ENCODE assay signal across 1 cellular context in the genomic region with DNA sequence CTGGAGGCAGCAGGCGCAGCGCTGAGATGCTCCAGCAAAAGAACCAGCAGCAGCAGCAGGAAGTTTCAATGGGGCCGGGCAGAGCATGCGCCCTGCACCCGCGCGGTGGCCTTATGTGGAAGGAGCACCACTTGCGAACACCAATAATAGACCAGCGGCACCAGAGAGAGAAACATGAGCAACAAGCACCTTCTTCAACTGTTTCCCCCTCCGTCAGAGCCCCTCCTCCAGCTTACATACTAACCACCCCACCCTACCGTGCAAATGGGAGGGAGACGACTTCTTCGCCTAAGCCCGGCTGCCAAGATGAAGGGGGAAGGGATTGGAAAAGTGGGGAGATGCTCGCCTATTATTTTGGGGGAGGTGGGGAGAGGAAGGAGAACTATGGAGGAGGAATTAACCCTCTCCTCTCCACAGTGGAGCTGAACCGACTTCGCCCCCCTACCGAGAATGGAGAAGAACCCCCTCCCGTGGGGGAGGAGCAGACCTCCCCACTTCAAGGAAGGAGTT.
TF ChIP-seq lines count a peak whose summit lies in the region.

No MANE protein-coding gene starts in this region.

TF ChIP-seq in HepG2, 621 proteins besides CTCF, POLR2A, EP300 and RAD21 (continued from another document and continues in another):
- TF ChIP-seq MXD4 (CRISPR knock-in tag; IDR thresholded peaks at IDR 0.05) (peak; percentile 53; the same call in 1 of the 2 replicates), ZNF136 (CRISPR knock-in tag; IDR thresholded peaks at IDR 0.05; ENCODE audit: low read depth) (peak; percentile 43; the same call in 1 of the 2 replicates), LCORL (IDR thresholded peaks at IDR 0.05) (no peak), LCORL (CRISPR knock-in tag; IDR thresholded peaks at IDR 0.05) (0 out of 2 replicates have a peak, but pooled peaks have one; percentile 29), HIVEP1 (CRISPR knock-in tag; IDR thresholded peaks at IDR 0.05) (no peak), PHF21A (CRISPR knock-in tag; IDR thresholded peaks at IDR 0.05) (0 out of 2 replicates have a peak, but pooled peaks have one; percentile 15), KDM2A (CRISPR knock-in tag; IDR thresholded peaks at IDR 0.05; ENCODE audit: borderline replicate concordance, low read depth) (0 out of 2 replicates have a peak, but pooled peaks have one; percentile 44), HOXA9 (CRISPR knock-in tag; IDR thresholded peaks at IDR 0.05; ENCODE audit: borderline replicate concordance) (no peak), PHF20 (CRISPR knock-in tag; IDR thresholded peaks at IDR 0.05) (peak; percentile 27; the same call in 1 of the 2 replicates), FOXJ3 (CRISPR knock-in tag; IDR thresholded peaks at IDR 0.05; ENCODE audit: borderline replicate concordance) (no peak), TCF7 (IDR thresholded peaks at IDR 0.05; ENCODE audit: low read depth) (no peak), ELF1 (CRISPR knock-in tag; IDR thresholded peaks at IDR 0.05) (peak; percentile 34; the same call in 1 of the 2 replicates), ZBTB3 (CRISPR knock-in tag; IDR thresholded peaks at IDR 0.05; ENCODE audit: borderline replicate concordance, low read depth) (0 out of 2 replicates have a peak, but pooled peaks have one; percentile 7), SATB2 (CRISPR knock-in tag; IDR thresholded peaks at IDR 0.05) (no peak), ZNF354B (CRISPR knock-in tag; IDR thresholded peaks at IDR 0.05) (no peak), ONECUT2 (CRISPR knock-in tag; IDR thresholded peaks at IDR 0.05) (no peak), SIN3A (IDR thresholded peaks at IDR 0.05; ENCODE audit: borderline replicate concordance, low read depth, low read length) (peak; percentile 47; the same call in 1 of the 2 replicates), ZNF598 (CRISPR knock-in tag; IDR thresholded peaks at IDR 0.05; ENCODE audit: borderline replicate concordance) (peak; percentile 65; the same call in 1 of the 2 replicates), NR2F6 (IDR thresholded peaks at IDR 0.05) (no peak), NR2F6 (CRISPR knock-in tag; IDR thresholded peaks at IDR 0.05) (0 out of 2 replicates have a peak, but pooled peaks have one; percentile 6), MEF2D (CRISPR knock-in tag; IDR thresholded peaks at IDR 0.05) (peak; percentile 33; the same call in 1 of the 2 replicates), SAP130 (CRISPR knock-in tag; IDR thresholded peaks at IDR 0.05; ENCODE audit: low read depth) (peak; percentile 77), SALL1 (CRISPR knock-in tag; IDR thresholded peaks at IDR 0.05) (peak; percentile 50), KDM5B (CRISPR knock-in tag; IDR thresholded peaks at IDR 0.05; ENCODE audit: borderline replicate concordance) (no peak; the same call in 1 of the 2 replicates), NCOA1 (CRISPR knock-in tag; IDR thresholded peaks at IDR 0.05) (no peak)
- TF ChIP-seq, protein P1, sequence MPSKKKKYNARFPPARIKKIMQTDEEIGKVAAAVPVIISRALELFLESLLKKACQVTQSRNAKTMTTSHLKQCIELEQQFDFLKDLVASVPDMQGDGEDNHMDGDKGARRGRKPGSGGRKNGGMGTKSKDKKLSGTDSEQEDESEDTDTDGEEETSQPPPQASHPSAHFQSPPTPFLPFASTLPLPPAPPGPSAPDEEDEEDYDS (CRISPR knock-in tag; IDR thresholded peaks at IDR 0.05): peak; percentile 84
- TF ChIP-seq, protein P2, sequence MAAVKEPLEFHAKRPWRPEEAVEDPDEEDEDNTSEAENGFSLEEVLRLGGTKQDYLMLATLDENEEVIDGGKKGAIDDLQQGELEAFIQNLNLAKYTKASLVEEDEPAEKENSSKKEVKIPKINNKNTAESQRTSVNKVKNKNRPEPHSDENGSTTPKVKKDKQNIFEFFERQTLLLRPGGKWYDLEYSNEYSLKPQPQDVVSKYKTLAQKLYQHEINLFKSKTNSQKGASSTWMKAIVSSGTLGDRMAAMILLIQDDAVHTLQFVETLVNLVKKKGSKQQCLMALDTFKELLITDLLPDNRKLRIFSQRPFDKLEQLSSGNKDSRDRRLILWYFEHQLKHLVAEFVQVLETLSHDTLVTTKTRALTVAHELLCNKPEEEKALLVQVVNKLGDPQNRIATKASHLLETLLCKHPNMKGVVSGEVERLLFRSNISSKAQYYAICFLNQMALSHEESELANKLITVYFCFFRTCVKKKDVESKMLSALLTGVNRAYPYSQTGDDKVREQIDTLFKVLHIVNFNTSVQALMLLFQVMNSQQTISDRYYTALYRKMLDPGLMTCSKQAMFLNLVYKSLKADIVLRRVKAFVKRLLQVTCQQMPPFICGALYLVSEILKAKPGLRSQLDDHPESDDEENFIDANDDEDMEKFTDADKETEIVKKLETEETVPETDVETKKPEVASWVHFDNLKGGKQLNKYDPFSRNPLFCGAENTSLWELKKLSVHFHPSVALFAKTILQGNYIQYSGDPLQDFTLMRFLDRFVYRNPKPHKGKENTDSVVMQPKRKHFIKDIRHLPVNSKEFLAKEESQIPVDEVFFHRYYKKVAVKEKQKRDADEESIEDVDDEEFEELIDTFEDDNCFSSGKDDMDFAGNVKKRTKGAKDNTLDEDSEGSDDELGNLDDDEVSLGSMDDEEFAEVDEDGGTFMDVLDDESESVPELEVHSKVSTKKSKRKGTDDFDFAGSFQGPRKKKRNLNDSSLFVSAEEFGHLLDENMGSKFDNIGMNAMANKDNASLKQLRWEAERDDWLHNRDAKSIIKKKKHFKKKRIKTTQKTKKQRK (IDR thresholded peaks at IDR 0.05; ENCODE audit: low read length): no peak
- TF ChIP-seq, protein P3, sequence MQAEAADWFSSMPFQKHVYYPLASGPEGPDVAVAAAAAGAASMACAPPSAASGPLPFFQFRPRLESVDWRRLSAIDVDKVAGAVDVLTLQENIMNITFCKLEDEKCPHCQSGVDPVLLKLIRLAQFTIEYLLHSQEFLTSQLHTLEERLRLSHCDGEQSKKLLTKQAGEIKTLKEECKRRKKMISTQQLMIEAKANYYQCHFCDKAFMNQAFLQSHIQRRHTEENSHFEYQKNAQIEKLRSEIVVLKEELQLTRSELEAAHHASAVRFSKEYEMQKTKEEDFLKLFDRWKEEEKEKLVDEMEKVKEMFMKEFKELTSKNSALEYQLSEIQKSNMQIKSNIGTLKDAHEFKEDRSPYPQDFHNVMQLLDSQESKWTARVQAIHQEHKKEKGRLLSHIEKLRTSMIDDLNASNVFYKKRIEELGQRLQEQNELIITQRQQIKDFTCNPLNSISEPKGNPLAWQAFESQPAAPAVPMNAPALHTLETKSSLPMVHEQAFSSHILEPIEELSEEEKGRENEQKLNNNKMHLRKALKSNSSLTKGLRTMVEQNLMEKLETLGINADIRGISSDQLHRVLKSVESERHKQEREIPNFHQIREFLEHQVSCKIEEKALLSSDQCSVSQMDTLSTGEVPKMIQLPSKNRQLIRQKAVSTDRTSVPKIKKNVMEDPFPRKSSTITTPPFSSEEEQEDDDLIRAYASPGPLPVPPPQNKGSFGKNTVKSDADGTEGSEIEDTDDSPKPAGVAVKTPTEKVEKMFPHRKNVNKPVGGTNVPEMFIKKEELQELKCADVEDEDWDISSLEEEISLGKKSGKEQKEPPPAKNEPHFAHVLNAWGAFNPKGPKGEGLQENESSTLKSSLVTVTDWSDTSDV (CRISPR knock-in tag; IDR thresholded peaks at IDR 0.05): no peak
- TF ChIP-seq, protein P4, sequence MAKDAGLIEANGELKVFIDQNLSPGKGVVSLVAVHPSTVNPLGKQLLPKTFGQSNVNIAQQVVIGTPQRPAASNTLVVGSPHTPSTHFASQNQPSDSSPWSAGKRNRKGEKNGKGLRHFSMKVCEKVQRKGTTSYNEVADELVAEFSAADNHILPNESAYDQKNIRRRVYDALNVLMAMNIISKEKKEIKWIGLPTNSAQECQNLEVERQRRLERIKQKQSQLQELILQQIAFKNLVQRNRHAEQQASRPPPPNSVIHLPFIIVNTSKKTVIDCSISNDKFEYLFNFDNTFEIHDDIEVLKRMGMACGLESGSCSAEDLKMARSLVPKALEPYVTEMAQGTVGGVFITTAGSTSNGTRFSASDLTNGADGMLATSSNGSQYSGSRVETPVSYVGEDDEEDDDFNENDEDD (CRISPR knock-in tag; IDR thresholded peaks at IDR 0.05; ENCODE audit: borderline replicate concordance): 0 out of 2 replicates have a peak, but pooled peaks have one; percentile 10
- TF ChIP-seq, protein P5, sequence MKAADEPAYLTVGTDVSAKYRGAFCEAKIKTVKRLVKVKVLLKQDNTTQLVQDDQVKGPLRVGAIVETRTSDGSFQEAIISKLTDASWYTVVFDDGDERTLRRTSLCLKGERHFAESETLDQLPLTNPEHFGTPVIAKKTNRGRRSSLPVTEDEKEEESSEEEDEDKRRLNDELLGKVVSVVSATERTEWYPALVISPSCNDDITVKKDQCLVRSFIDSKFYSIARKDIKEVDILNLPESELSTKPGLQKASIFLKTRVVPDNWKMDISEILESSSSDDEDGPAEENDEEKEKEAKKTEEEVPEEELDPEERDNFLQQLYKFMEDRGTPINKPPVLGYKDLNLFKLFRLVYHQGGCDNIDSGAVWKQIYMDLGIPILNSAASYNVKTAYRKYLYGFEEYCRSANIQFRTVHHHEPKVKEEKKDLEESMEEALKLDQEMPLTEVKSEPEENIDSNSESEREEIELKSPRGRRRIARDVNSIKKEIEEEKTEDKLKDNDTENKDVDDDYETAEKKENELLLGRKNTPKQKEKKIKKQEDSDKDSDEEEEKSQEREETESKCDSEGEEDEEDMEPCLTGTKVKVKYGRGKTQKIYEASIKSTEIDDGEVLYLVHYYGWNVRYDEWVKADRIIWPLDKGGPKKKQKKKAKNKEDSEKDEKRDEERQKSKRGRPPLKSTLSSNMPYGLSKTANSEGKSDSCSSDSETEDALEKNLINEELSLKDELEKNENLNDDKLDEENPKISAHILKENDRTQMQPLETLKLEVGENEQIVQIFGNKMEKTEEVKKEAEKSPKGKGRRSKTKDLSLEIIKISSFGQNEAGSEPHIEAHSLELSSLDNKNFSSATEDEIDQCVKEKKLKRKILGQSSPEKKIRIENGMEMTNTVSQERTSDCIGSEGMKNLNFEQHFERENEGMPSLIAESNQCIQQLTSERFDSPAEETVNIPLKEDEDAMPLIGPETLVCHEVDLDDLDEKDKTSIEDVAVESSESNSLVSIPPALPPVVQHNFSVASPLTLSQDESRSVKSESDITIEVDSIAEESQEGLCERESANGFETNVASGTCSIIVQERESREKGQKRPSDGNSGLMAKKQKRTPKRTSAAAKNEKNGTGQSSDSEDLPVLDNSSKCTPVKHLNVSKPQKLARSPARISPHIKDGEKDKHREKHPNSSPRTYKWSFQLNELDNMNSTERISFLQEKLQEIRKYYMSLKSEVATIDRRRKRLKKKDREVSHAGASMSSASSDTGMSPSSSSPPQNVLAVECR (CRISPR knock-in tag; IDR thresholded peaks at IDR 0.05; ENCODE audit: borderline replicate concordance): peak; percentile 59; the same call in 1 of the 2 replicates
- TF ChIP-seq, protein P6, sequence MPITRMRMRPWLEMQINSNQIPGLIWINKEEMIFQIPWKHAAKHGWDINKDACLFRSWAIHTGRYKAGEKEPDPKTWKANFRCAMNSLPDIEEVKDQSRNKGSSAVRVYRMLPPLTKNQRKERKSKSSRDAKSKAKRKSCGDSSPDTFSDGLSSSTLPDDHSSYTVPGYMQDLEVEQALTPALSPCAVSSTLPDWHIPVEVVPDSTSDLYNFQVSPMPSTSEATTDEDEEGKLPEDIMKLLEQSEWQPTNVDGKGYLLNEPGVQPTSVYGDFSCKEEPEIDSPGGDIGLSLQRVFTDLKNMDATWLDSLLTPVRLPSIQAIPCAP (CRISPR knock-in tag; IDR thresholded peaks at IDR 0.05; ENCODE audit: low read depth): 0 out of 2 replicates have a peak, but pooled peaks have one; percentile 15
- TF ChIP-seq, protein P7, sequence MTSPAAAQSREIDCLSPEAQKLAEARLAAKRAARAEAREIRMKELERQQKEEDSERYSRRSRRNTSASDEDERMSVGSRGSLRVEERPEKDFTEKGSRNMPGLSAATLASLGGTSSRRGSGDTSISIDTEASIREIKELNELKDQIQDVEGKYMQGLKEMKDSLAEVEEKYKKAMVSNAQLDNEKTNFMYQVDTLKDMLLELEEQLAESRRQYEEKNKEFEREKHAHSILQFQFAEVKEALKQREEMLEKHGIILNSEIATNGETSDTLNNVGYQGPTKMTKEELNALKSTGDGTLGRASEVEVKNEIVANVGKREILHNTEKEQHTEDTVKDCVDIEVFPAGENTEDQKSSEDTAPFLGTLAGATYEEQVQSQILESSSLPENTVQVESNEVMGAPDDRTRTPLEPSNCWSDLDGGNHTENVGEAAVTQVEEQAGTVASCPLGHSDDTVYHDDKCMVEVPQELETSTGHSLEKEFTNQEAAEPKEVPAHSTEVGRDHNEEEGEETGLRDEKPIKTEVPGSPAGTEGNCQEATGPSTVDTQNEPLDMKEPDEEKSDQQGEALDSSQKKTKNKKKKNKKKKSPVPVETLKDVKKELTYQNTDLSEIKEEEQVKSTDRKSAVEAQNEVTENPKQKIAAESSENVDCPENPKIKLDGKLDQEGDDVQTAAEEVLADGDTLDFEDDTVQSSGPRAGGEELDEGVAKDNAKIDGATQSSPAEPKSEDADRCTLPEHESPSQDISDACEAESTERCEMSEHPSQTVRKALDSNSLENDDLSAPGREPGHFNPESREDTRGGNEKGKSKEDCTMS (CRISPR knock-in tag; conservative IDR thresholded peaks at IDR 0.05): no peak
- TF ChIP-seq, protein P8, sequence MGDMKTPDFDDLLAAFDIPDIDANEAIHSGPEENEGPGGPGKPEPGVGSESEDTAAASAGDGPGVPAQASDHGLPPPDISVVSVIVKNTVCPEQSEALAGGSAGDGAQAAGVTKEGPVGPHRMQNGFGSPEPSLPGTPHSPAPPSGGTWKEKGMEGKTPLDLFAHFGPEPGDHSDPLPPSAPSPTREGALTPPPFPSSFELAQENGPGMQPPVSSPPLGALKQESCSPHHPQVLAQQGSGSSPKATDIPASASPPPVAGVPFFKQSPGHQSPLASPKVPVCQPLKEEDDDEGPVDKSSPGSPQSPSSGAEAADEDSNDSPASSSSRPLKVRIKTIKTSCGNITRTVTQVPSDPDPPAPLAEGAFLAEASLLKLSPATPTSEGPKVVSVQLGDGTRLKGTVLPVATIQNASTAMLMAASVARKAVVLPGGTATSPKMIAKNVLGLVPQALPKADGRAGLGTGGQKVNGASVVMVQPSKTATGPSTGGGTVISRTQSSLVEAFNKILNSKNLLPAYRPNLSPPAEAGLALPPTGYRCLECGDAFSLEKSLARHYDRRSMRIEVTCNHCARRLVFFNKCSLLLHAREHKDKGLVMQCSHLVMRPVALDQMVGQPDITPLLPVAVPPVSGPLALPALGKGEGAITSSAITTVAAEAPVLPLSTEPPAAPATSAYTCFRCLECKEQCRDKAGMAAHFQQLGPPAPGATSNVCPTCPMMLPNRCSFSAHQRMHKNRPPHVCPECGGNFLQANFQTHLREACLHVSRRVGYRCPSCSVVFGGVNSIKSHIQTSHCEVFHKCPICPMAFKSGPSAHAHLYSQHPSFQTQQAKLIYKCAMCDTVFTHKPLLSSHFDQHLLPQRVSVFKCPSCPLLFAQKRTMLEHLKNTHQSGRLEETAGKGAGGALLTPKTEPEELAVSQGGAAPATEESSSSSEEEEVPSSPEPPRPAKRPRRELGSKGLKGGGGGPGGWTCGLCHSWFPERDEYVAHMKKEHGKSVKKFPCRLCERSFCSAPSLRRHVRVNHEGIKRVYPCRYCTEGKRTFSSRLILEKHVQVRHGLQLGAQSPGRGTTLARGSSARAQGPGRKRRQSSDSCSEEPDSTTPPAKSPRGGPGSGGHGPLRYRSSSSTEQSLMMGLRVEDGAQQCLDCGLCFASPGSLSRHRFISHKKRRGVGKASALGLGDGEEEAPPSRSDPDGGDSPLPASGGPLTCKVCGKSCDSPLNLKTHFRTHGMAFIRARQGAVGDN (CRISPR knock-in tag; IDR thresholded peaks at IDR 0.05): peak; percentile 60; the same call in 1 of the 2 replicates
